ENCODE assay signal across 1 cellular context in genomic region chr1:58546520-58547308, GRCh38.
TF ChIP-seq lines count a peak whose summit lies in the region.

Gene OMA1 (minus strand): TSS chr1:58546726. CDS start chr1:58539294, 7,432 bp downstream.

TF ChIP-seq in HepG2, 621 proteins besides CTCF, POLR2A, EP300 and RAD21 (continued from another document and continues in another):
- TF ChIP-seq, protein P1, sequence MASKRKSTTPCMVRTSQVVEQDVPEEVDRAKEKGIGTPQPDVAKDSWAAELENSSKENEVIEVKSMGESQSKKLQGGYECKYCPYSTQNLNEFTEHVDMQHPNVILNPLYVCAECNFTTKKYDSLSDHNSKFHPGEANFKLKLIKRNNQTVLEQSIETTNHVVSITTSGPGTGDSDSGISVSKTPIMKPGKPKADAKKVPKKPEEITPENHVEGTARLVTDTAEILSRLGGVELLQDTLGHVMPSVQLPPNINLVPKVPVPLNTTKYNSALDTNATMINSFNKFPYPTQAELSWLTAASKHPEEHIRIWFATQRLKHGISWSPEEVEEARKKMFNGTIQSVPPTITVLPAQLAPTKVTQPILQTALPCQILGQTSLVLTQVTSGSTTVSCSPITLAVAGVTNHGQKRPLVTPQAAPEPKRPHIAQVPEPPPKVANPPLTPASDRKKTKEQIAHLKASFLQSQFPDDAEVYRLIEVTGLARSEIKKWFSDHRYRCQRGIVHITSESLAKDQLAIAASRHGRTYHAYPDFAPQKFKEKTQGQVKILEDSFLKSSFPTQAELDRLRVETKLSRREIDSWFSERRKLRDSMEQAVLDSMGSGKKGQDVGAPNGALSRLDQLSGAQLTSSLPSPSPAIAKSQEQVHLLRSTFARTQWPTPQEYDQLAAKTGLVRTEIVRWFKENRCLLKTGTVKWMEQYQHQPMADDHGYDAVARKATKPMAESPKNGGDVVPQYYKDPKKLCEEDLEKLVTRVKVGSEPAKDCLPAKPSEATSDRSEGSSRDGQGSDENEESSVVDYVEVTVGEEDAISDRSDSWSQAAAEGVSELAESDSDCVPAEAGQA (IDR thresholded peaks at IDR 0.05; ENCODE audit: low read depth), result peak; percentile 73
- TF ChIP-seq, protein P1 (CRISPR knock-in tag; IDR thresholded peaks at IDR 0.05; ENCODE audit: borderline replicate concordance), result no peak
- TF ChIP-seq NR3C1 (CRISPR knock-in tag; IDR thresholded peaks at IDR 0.05), result no peak
- no peak for TF ChIP-seq KMT2A (CRISPR knock-in tag; IDR thresholded peaks at IDR 0.05)
- no peak for TF ChIP-seq ZNF564 (CRISPR knock-in tag; IDR thresholded peaks at IDR 0.05)
- no peak for TF ChIP-seq NCOA2 (CRISPR knock-in tag; IDR thresholded peaks at IDR 0.05)
- no peak for TF ChIP-seq DDIT3 (CRISPR knock-in tag; IDR thresholded peaks at IDR 0.05)
- TF ChIP-seq, protein P2, sequence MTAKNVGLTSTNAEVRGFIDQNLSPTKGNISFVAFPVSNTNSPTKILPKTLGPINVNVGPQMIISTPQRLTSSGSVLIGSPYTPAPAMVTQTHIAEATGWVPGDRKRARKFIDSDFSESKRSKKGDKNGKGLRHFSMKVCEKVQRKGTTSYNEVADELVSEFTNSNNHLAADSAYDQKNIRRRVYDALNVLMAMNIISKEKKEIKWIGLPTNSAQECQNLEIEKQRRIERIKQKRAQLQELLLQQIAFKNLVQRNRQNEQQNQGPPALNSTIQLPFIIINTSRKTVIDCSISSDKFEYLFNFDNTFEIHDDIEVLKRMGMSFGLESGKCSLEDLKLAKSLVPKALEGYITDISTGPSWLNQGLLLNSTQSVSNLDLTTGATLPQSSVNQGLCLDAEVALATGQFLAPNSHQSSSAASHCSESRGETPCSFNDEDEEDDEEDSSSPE (CRISPR knock-in tag; IDR thresholded peaks at IDR 0.05), result no peak
- TF ChIP-seq WIZ (CRISPR knock-in tag; IDR thresholded peaks at IDR 0.05), result no peak
- TF ChIP-seq ZNF460 (CRISPR knock-in tag; IDR thresholded peaks at IDR 0.05; ENCODE audit: borderline replicate concordance), result no peak; the same call in 1 of the 2 replicates
- peak; percentile 85 for TF ChIP-seq SALL1 (CRISPR knock-in tag; IDR thresholded peaks at IDR 0.05)
- TF ChIP-seq, protein P3, sequence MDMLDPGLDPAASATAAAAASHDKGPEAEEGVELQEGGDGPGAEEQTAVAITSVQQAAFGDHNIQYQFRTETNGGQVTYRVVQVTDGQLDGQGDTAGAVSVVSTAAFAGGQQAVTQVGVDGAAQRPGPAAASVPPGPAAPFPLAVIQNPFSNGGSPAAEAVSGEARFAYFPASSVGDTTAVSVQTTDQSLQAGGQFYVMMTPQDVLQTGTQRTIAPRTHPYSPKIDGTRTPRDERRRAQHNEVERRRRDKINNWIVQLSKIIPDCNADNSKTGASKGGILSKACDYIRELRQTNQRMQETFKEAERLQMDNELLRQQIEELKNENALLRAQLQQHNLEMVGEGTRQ (IDR thresholded peaks at IDR 0.05; ENCODE audit: low read depth, low read length), result no peak
- TF ChIP-seq, protein P3 (CRISPR knock-in tag; IDR thresholded peaks at IDR 0.05; ENCODE audit: borderline replicate concordance), result no peak
- peak; percentile 94 for TF ChIP-seq STAG1 (CRISPR knock-in tag; IDR thresholded peaks at IDR 0.05)
- no peak for TF ChIP-seq CCAR2 (optimal IDR thresholded peaks at IDR 0.05; ENCODE audit: low read depth, low read length)
- TF ChIP-seq KDM1A (CRISPR knock-in tag; IDR thresholded peaks at IDR 0.05), result no peak
- TF ChIP-seq ZNF572 (CRISPR knock-in tag; IDR thresholded peaks at IDR 0.05), result no peak
- no peak for TF ChIP-seq THAP8 (CRISPR knock-in tag; IDR thresholded peaks at IDR 0.05; ENCODE audit: borderline replicate concordance)
- TF ChIP-seq ATAD3A (CRISPR knock-in tag; IDR thresholded peaks at IDR 0.05), result no peak
- TF ChIP-seq PHF5A (CRISPR knock-in tag; IDR thresholded peaks at IDR 0.05; ENCODE audit: low read depth, unreplicated experiment), result peak; percentile 51
- TF ChIP-seq MYNN (CRISPR knock-in tag; IDR thresholded peaks at IDR 0.05; ENCODE audit: low read depth), result no peak
- TF ChIP-seq NFE2L1 (CRISPR knock-in tag; IDR thresholded peaks at IDR 0.05; ENCODE audit: borderline replicate concordance), result no peak
- 0 out of 2 replicates have a peak, but pooled peaks have one; percentile 14 for TF ChIP-seq ZC3H13 (CRISPR knock-in tag; IDR thresholded peaks at IDR 0.05)
- no peak for TF ChIP-seq ZNF841 (CRISPR knock-in tag; IDR thresholded peaks at IDR 0.05; ENCODE audit: borderline replicate concordance)
- no peak for TF ChIP-seq FOXJ3 (CRISPR knock-in tag; IDR thresholded peaks at IDR 0.05; ENCODE audit: borderline replicate concordance)
- no peak; the same call in 1 of the 2 replicates for TF ChIP-seq KDM5B (CRISPR knock-in tag; IDR thresholded peaks at IDR 0.05; ENCODE audit: borderline replicate concordance)
- peak; percentile 73; the same call in 1 of the 2 replicates for TF ChIP-seq YEATS2 (CRISPR knock-in tag; IDR thresholded peaks at IDR 0.05; ENCODE audit: borderline replicate concordance)
- peak; percentile 40; the same call in 1 of the 2 replicates for TF ChIP-seq ISL2 (CRISPR knock-in tag; IDR thresholded peaks at IDR 0.05)
- no peak for TF ChIP-seq ZNF784 (CRISPR knock-in tag; IDR thresholded peaks at IDR 0.05; ENCODE audit: borderline replicate concordance)
- no peak for TF ChIP-seq ZC3H4 (CRISPR knock-in tag; IDR thresholded peaks at IDR 0.05; ENCODE audit: borderline replicate concordance)
- TF ChIP-seq ZNF775 (CRISPR knock-in tag; IDR thresholded peaks at IDR 0.05; ENCODE audit: borderline replicate concordance), result no peak
- TF ChIP-seq THAP7 (CRISPR knock-in tag; IDR thresholded peaks at IDR 0.05), result peak; percentile 65; the same call in 1 of the 2 replicates
- no peak for TF ChIP-seq ZNF337 (CRISPR knock-in tag; IDR thresholded peaks at IDR 0.05; ENCODE audit: borderline replicate concordance, low read depth)
- peak; percentile 45; the same call in 1 of the 2 replicates for TF ChIP-seq PHF21A (CRISPR knock-in tag; IDR thresholded peaks at IDR 0.05)
- no peak for TF ChIP-seq ZBTB1 (CRISPR knock-in tag; IDR thresholded peaks at IDR 0.05; ENCODE audit: borderline replicate concordance)
- no peak for TF ChIP-seq ZNF772 (CRISPR knock-in tag; IDR thresholded peaks at IDR 0.05)
- no peak for TF ChIP-seq HIC2 (CRISPR knock-in tag; IDR thresholded peaks at IDR 0.05; ENCODE audit: low read depth)
- TF ChIP-seq ZNF431 (CRISPR knock-in tag; IDR thresholded peaks at IDR 0.05; ENCODE audit: borderline replicate concordance, low read depth), result no peak
- TF ChIP-seq, protein P4, sequence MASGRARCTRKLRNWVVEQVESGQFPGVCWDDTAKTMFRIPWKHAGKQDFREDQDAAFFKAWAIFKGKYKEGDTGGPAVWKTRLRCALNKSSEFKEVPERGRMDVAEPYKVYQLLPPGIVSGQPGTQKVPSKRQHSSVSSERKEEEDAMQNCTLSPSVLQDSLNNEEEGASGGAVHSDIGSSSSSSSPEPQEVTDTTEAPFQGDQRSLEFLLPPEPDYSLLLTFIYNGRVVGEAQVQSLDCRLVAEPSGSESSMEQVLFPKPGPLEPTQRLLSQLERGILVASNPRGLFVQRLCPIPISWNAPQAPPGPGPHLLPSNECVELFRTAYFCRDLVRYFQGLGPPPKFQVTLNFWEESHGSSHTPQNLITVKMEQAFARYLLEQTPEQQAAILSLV (CRISPR knock-in tag; IDR thresholded peaks at IDR 0.05; ENCODE audit: borderline replicate concordance), result no peak; the same call in 1 of the 2 replicates
- no peak for TF ChIP-seq HNRNPL (IDR thresholded peaks at IDR 0.05; ENCODE audit: low read depth, low read length)
- no peak for TF ChIP-seq ZNF451 (CRISPR knock-in tag; IDR thresholded peaks at IDR 0.05)
- TF ChIP-seq ZNF768 (CRISPR knock-in tag; IDR thresholded peaks at IDR 0.05), result no peak
- no peak for TF ChIP-seq CAMTA2 (CRISPR knock-in tag; IDR thresholded peaks at IDR 0.05; ENCODE audit: borderline replicate concordance)
- no peak for TF ChIP-seq FOXM1 (CRISPR knock-in tag; IDR thresholded peaks at IDR 0.05)
- TF ChIP-seq KLF6 (CRISPR knock-in tag; IDR thresholded peaks at IDR 0.05), result no peak
- TF ChIP-seq, protein P5, sequence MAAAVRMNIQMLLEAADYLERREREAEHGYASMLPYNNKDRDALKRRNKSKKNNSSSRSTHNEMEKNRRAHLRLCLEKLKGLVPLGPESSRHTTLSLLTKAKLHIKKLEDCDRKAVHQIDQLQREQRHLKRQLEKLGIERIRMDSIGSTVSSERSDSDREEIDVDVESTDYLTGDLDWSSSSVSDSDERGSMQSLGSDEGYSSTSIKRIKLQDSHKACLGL (CRISPR knock-in tag; IDR thresholded peaks at IDR 0.05), result no peak
- peak; percentile 54; the same call in 1 of the 2 replicates for TF ChIP-seq SMC3 (IDR thresholded peaks at IDR 0.05; ENCODE audit: low read length)
- no peak for TF ChIP-seq GLMP (CRISPR knock-in tag; IDR thresholded peaks at IDR 0.05; ENCODE audit: borderline replicate concordance)
- TF ChIP-seq FOXK2 (IDR thresholded peaks at IDR 0.05), result no peak
- peak; percentile 86 for TF ChIP-seq MEIS2 (CRISPR knock-in tag; IDR thresholded peaks at IDR 0.05)
- no peak for TF ChIP-seq ZNF703 (CRISPR knock-in tag; IDR thresholded peaks at IDR 0.05; ENCODE audit: borderline replicate concordance)
- no peak for TF ChIP-seq ZNF136 (CRISPR knock-in tag; IDR thresholded peaks at IDR 0.05; ENCODE audit: low read depth)
